ENCODE assay signal across 13 cellular contexts in genomic region chr7:48280100-48280499, GRCh38.
A peak's percentile ranks its signal among the peaks of the same experiment; 100 is the strongest.
DNase-seq lines count a peak whose midpoint lies in the region; ATAC-seq, FAIRE-seq and TF ChIP-seq lines count a peak whose summit lies in the region.
"Had no signal": no experiment of that assay in that cellular context is flagged by ENCODE, and none has a peak within 500 bp of the region (broad histone marks: within the 10 kb centered on the region; RNA-seq: fewer than 3 reads in every experiment).

No MANE protein-coding gene starts in this region.

- H2AFZ ChIP-seq in IMR-90 (replicated peaks; ENCODE audit: low read length, poor library complexity), result peak overlapping the region; percentile 6
- H2AFZ ChIP-seq: neural progenitor cell had no signal

- intact Hi-C loops in IMR-90 (cut with micrococcal nuclease), result no loop called here

- in situ Hi-C loops in IMR-90 (cut with MboI; ENCODE audit: low sequenced_read_pairs), result no loop called here

- peaks cover 7% of the 10 kb centered on the region for H3K4me1 ChIP-seq in IMR-90 (ENCODE audit: control insufficient read depth, insufficient read depth, low read length)
- no peaks in the 10 kb centered on the region for H3K4me1 ChIP-seq in neutrophil (ENCODE audit: control insufficient read depth in 1 of 2, insufficient read depth in 1 of 2, low read depth in 1 of 2, low read length in 1 of 2)
- H3K4me1 ChIP-seq: neural progenitor cell, suprapubic skin had no signal

- H3K79me1 ChIP-seq in IMR-90 (ENCODE audit: low read depth in 1 of 2, low read length in 2 of 2), result no peaks in the 10 kb centered on the region

- H3K9ac ChIP-seq in IMR-90 (ENCODE audit: low read depth, low read length), result no peak overlapping the region
- H3K9ac ChIP-seq: neural progenitor cell had no signal

- no CpG with 5 or more reads among the region's 2 CpGs for WGBS in IMR-90 (ENCODE audit: extremely low coverage in 2 of 2, insufficient read length in 1 of 2), 2 experiments

- H2BK20ac ChIP-seq in IMR-90 (ENCODE audit: low read depth, low read length), result peak overlapping the region; percentile 77

- no peak overlapping the region for H3K56ac ChIP-seq in IMR-90 (ENCODE audit: extremely low read depth, insufficient read depth, low read length)

- H3K14ac ChIP-seq in IMR-90 (replicated peaks; ENCODE audit: low read depth, low read length), result peak overlapping the region; percentile 64; the same call in 1 of the 2 replicates

- H2BK120ac ChIP-seq in IMR-90 (ENCODE audit: low read depth, low read length), result peak overlapping the region; percentile 78

- H3K36me3 ChIP-seq in IMR-90 (ENCODE audit: control insufficient read depth, insufficient read depth, low read length) (no peaks in the 10 kb centered on the region), bronchial epithelial cell (ENCODE audit: control insufficient read depth, insufficient read depth, low read length) (no peaks in the 10 kb centered on the region), neutrophil (peaks cover 41% of the 10 kb centered on the region)
- H3K36me3 ChIP-seq: neural progenitor cell, suprapubic skin had no signal

- H2BK15ac ChIP-seq in IMR-90 (ENCODE audit: low read depth, low read length), result 0 out of 3 replicates have a peak overlapping the region, but pooled peaks have one; percentile 23

- H3K4me2 ChIP-seq in IMR-90 (ENCODE audit: low read depth, low read length), result peak overlapping the region; percentile 45
- H3K4me2 ChIP-seq: neural progenitor cell had no signal

- H3K27ac ChIP-seq in IMR-90 (ENCODE audit: insufficient read depth, low read length) (no peak overlapping the region; the same call in 1 of the 2 replicates), neutrophil (peak overlapping the region; percentile 8)
- H3K27ac ChIP-seq: neural progenitor cell, suprapubic skin had no signal

- no peaks in the 10 kb centered on the region for H4K20me1 ChIP-seq in IMR-90 (ENCODE audit: insufficient read depth, low read length)

- TF ChIP-seq RAD21 in IMR-90 (IDR thresholded peaks at IDR 0.05; ENCODE audit: low read length), result no peak

- no peak for TF ChIP-seq POLR2A in IMR-90 (IDR thresholded peaks at IDR 0.05; ENCODE audit: low read depth, low read length)

- no TSS peak for BruUV-seq in IMR-90 (replicated peaks; lab: Mats Ljungman, UMichigan)

- ATAC-seq in IMR-90 (ENCODE audit: low read depth), result peak; percentile 94
- no peak for ATAC-seq in GM21423 (IDR thresholded peaks at IDR 0.05; ENCODE audit: unreplicated experiment)
- no peak for ATAC-seq in HG03432 (IDR thresholded peaks at IDR 0.05; ENCODE audit: unreplicated experiment)
- ATAC-seq: T-cell had no signal

- no peaks in the 10 kb centered on the region for H3K27me3 ChIP-seq in IMR-90 (ENCODE audit: control insufficient read depth, insufficient read depth, low read length)
- H3K27me3 ChIP-seq in bronchial epithelial cell (ENCODE audit: control insufficient read depth, insufficient read depth, low read length), result no peaks in the 10 kb centered on the region
- H3K27me3 ChIP-seq in neutrophil, result no peaks in the 10 kb centered on the region
- H3K27me3 ChIP-seq: neural progenitor cell, suprapubic skin had no signal

- no peak for FAIRE-seq in bronchial epithelial cell (lab: Jason Lieb, UNC)

- CTCF ChIA-PET in IMR-90 (lab: Yijun Ruan, JAX), result interaction anchor here (1.1 kb wide), 1 partner anchor 15 kb away, joined by 3 read pairs; no protein-coding TSS in a partner anchor

- TF ChIP-seq CTCF in IMR-90 (conservative IDR thresholded peaks at IDR 0.05; ENCODE audit: low read depth, low read length) (no peak), bronchial epithelial cell (IDR thresholded peaks at IDR 0.05; ENCODE audit: insufficient read depth, low read length, severe bottlenecking) (no peak), neutrophil (IDR thresholded peaks at IDR 0.05) (no peak)

- H3K9me1 ChIP-seq in IMR-90 (ENCODE audit: insufficient read depth, low read length), result peaks cover 7% of the 10 kb centered on the region; the same call in 1 of the 2 replicates

- no peaks in the 10 kb centered on the region for H3K9me3 ChIP-seq in IMR-90 (ENCODE audit: control insufficient read depth, insufficient read depth, low read length)
- H3K9me3 ChIP-seq in neutrophil, result no peaks in the 10 kb centered on the region
- H3K9me3 ChIP-seq: suprapubic skin had no signal

- H3K4me3 ChIP-seq in IMR-90 (ENCODE audit: insufficient read depth, low read depth, low read length), result no peak overlapping the region
- no peak overlapping the region for H3K4me3 ChIP-seq in bronchial epithelial cell (ENCODE audit: low read depth, low read length)
- no peak overlapping the region for H3K4me3 ChIP-seq in neutrophil (ENCODE audit: low read depth in 1 of 2, low read length in 1 of 2)
- H3K4me3 ChIP-seq: neural progenitor cell, suprapubic skin had no signal

- peak overlapping the region; percentile 65; the same call in 1 of the 2 replicates for H4K91ac ChIP-seq in IMR-90 (ENCODE audit: insufficient read depth, low read depth, low read length)

- H3K23ac ChIP-seq in IMR-90 (ENCODE audit: low read depth, low read length), result peak overlapping the region; percentile 48

- POLR2A ChIA-PET in IMR-90 (lab: Charles Lee; ENCODE audit: unreplicated experiment), result no interaction called here

- peak overlapping the region; percentile 77 for H3K4ac ChIP-seq in IMR-90 (ENCODE audit: low read depth, low read length)

- H2BK5ac ChIP-seq in IMR-90 (ENCODE audit: low read depth, low read length, poor library complexity, severe bottlenecking), result peak overlapping the region; percentile 48

- dilution Hi-C loops in IMR-90 (cut with HindIII; ENCODE audit: low sequenced_read_pairs, unreplicated experiment), result no loop called here

- H4K8ac ChIP-seq in IMR-90 (ENCODE audit: low read depth in 2 of 2, low read length in 2 of 2), result peak overlapping the region in 1 of 2 experiments; percentile 7; a peak in 1 of 4 replicates

- no peak overlapping the region for H4K5ac ChIP-seq in IMR-90 (ENCODE audit: low read depth, low read length)

- peak overlapping the region; percentile 17 for H2AK9ac ChIP-seq in IMR-90 (replicated peaks; ENCODE audit: low read depth, low read length, poor library complexity)

- peak; percentile 32 for DNase-seq in GDM1 (lab: John Stamatoyannopoulos, UW)
- peak; percentile 96 for DNase-seq in IMR-90
- DNase-seq in bronchial epithelial cell (ENCODE audit: low read depth), result peak; percentile 94
- DNase-seq in NCI-H774 (lab: John Stamatoyannopoulos, UW), result no peak
- DNase-seq: GF-D8, NCI-H1105 treated with DMSO at 0.1 percent for 48 hours, NCI-H2227 treated with DMSO at 0.1 percent for 48 hours, T-cell had no signal

- H3K18ac ChIP-seq in IMR-90 (ENCODE audit: low read depth, low read length), result peak overlapping the region; percentile 30; the same call in 1 of the 2 replicates

- 0 out of 2 replicates have a peak overlapping the region, but pooled peaks have one; percentile 13 for H2AK5ac ChIP-seq in IMR-90 (ENCODE audit: low read depth, low read length)

TF ChIP-seq in IMR-90, 13 proteins besides CTCF, POLR2A, EP300 and RAD21:
- TF ChIP-seq RCOR1 (IDR thresholded peaks at IDR 0.05; ENCODE audit: insufficient replicate concordance, low read length) (no peak), FOS (IDR thresholded peaks at IDR 0.05; ENCODE audit: low read depth, low read length) (peak; percentile 52; the same call in 1 of the 2 replicates), CEBPB (IDR thresholded peaks at IDR 0.05; ENCODE audit: low read depth, low read length) (peak; percentile 77), RFX5 (IDR thresholded peaks at IDR 0.05; ENCODE audit: low read depth, low read length) (no peak)
